9 cellular contexts compared by ENCODE assay signal in genomic region chr16:22152316-22152715, GRCh38. TPM values are rescaled to one million over a fixed set of nuclear protein-coding genes. Genes with fewer than 3 reads are reported as not detected.
"Had no signal": no experiment of that assay in that cellular context is flagged by ENCODE, and none has a peak within 500 bp of the region (broad histone marks: within the 10 kb centered on the region; RNA-seq: fewer than 3 reads in every experiment).

No MANE protein-coding gene starts in this region.

- DNase-seq: GDM1, GF-D8 had no signal

- FAIRE-seq: G401.6, GM12878, GM12891, GM12892, GM18507, GM19239 had no signal

- H3K4me3 ChIP-seq: GM12878 had no signal

- ATAC-seq: GM12878 had no signal

RNA-seq across cellular contexts. Expression of gene SDR42E2, which starts 10.0 kb away (rescaled TPM):
- total RNA-seq: G401, GM12878 had no signal

RNA-seq across cellular contexts. Expression of gene VWA3A, which starts 60.0 kb away (rescaled TPM):
- total RNA-seq: GM12878 had no signal
